13 cellular contexts compared by ENCODE assay signal in the genomic region with DNA sequence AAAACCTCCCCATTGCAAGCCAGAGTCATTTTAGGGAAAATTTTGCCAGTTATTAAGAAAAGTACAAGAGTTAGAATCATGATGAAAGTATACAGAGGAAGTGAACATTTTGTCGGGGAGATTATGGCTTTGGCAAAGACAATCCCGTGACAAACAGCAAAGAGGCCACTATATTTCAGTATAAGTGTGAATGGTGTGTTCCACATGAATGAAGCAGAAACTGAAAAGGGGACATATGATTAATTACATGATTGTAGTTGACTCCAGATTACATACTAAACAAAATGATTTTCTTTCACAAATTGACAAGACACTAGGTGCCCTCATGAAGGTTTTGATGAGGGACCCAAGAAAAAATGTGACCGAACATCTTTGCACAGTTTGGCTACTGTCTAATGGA. TPM values are rescaled to one million over a fixed set of nuclear protein-coding genes. Genes with fewer than 3 reads are reported as not detected.
A peak's percentile ranks its signal among the peaks of the same experiment; 100 is the strongest.
DNase-seq lines count a peak whose midpoint lies in the region; ATAC-seq and TF ChIP-seq lines count a peak whose summit lies in the region.
"Had no signal": no experiment of that assay in that cellular context is flagged by ENCODE, and none has a peak within 500 bp of the region (broad histone marks: within the 10 kb centered on the region; RNA-seq: fewer than 3 reads in every experiment).

No MANE protein-coding gene starts in this region.

- no peak for TF ChIP-seq CTCF in gastrocnemius medialis (IDR thresholded peaks at IDR 0.05 in 4 of 5, conservative IDR thresholded peaks at IDR 0.05 in 1 of 5)

- peak; percentile 62 for ATAC-seq in activated CD4-positive, alpha-beta T cell treated with anti-CD3 and anti-CD28 coated beads for 36 hours
- ATAC-seq in GM21423 (IDR thresholded peaks at IDR 0.05; ENCODE audit: unreplicated experiment) (peak; percentile 57), HG03095 (IDR thresholded peaks at IDR 0.05; ENCODE audit: unreplicated experiment) (peak; percentile 63), GM19324 (IDR thresholded peaks at IDR 0.05; ENCODE audit: low FRiP score, unreplicated experiment) (no peak), gastrocnemius medialis (no peak)
- no peak for ATAC-seq in effector memory CD8-positive, alpha-beta T cell (replicated peaks)
- ATAC-seq: left lung, psoas muscle had no signal

- DNase-seq in activated CD4-positive, alpha-beta T cell treated with anti-CD3 and anti-CD28 coated beads for 36 hours = no peak
- no peak for DNase-seq in activated CD4-positive, alpha-beta T cell treated with anti-CD3 and anti-CD28 coated beads, Interleukin-2, amount 50 U/mL, for 1 hour
- no peak for DNase-seq in effector memory CD8-positive, alpha-beta T cell
- DNase-seq in stimulated activated CD8-positive, alpha-beta memory T cell treated with anti-CD3 and anti-CD28 coated beads, Interleukin-4, amount 100 ng/mL, for 48 hours = no peak
- no peak for DNase-seq in gastrocnemius medialis
- DNase-seq: left lung, NCI-H526 treated with DMSO at 0.1 percent for 48 hours, psoas muscle had no signal

- no peaks in the 10 kb centered on the region for H3K27me3 ChIP-seq in gastrocnemius medialis
- H3K27me3 ChIP-seq: left lung had no signal

- no peak overlapping the region for H3K4me3 Mint-ChIP-seq in activated CD4-positive, alpha-beta T cell treated with anti-CD3 and anti-CD28 coated beads for 36 hours
- no peak overlapping the region for H3K4me3 Mint-ChIP-seq in effector memory CD8-positive, alpha-beta T cell

- intact Hi-C loops in activated CD4-positive, alpha-beta T cell treated with anti-CD3 and anti-CD28 coated beads for 36 hours (cut with DNase I, micrococcal nuclease) = loop anchor here (1.0 to 10.0 kb wide), 4 partner anchors 13 to 395 kb away; partner anchors contain the start of gene SP100 (in 1 of the 2)
- intact Hi-C loops in gastrocnemius medialis (cut with DNase I; ENCODE audit: low total_unique reads) = no loop called here

- peaks cover 66% of the 10 kb centered on the region for H3K36me3 Mint-ChIP-seq in activated CD4-positive, alpha-beta T cell treated with anti-CD3 and anti-CD28 coated beads for 36 hours (ENCODE audit: low read depth)
- H3K36me3 Mint-ChIP-seq in effector memory CD8-positive, alpha-beta T cell (ENCODE audit: insufficient read depth) = peaks cover 34% of the 10 kb centered on the region

- no peak overlapping the region for H3K27ac ChIP-seq in gastrocnemius medialis
- H3K27ac ChIP-seq: left lung, psoas muscle had no signal

- H3K9me3 Mint-ChIP-seq in activated CD4-positive, alpha-beta T cell treated with anti-CD3 and anti-CD28 coated beads for 36 hours (ENCODE audit: low read depth) = peaks cover 3% of the 10 kb centered on the region
- peaks cover 0 to 9% of the 10 kb centered on the region in 2 donors for H3K9me3 Mint-ChIP-seq in effector memory CD8-positive, alpha-beta T cell

- in situ Hi-C loops in gastrocnemius medialis (cut with MboI; ENCODE audit: low sequenced_read_pairs in 4 of 4) = no loop called here

- CTCF ChIA-PET in activated CD4-positive, alpha-beta T cell treated with anti-CD3 and anti-CD28 coated beads for 36 hours (lab: Charles Lee) = interaction anchor here (1.4 kb wide), 1 partner anchor 14 kb away, joined by 3 read pairs; no protein-coding TSS in a partner anchor

- POLR2A ChIA-PET in activated CD4-positive, alpha-beta T cell treated with anti-CD3 and anti-CD28 coated beads for 36 hours (lab: Charles Lee) = no interaction called here

- H3K9me3 ChIP-seq in gastrocnemius medialis = no peaks in the 10 kb centered on the region
- H3K9me3 ChIP-seq: psoas muscle had no signal

- H3K4me1 ChIP-seq in gastrocnemius medialis = no peaks in the 10 kb centered on the region
- H3K4me1 ChIP-seq: left lung, psoas muscle had no signal

- peak overlapping the region; percentile 62 for H3K27ac Mint-ChIP-seq in activated CD4-positive, alpha-beta T cell treated with anti-CD3 and anti-CD28 coated beads for 36 hours
- peak overlapping the region; percentile 55 to 57 for H3K27ac Mint-ChIP-seq in effector memory CD8-positive, alpha-beta T cell

- no peak for TF ChIP-seq POLR2A in gastrocnemius medialis (IDR thresholded peaks at IDR 0.05)

- H3K4me3 ChIP-seq in gastrocnemius medialis = no peak overlapping the region
- H3K4me3 ChIP-seq: left lung, psoas muscle had no signal

- H3K36me3 ChIP-seq in gastrocnemius medialis = no peaks in the 10 kb centered on the region
- H3K36me3 ChIP-seq: left lung had no signal

- peaks cover 52% of the 10 kb centered on the region for H3K4me1 Mint-ChIP-seq in activated CD4-positive, alpha-beta T cell treated with anti-CD3 and anti-CD28 coated beads for 36 hours
- H3K4me1 Mint-ChIP-seq in effector memory CD8-positive, alpha-beta T cell (ENCODE audit: low read depth in 2 of 2) = peaks cover 23 to 37% of the 10 kb centered on the region in 2 donors

- H3K27me3 Mint-ChIP-seq in activated CD4-positive, alpha-beta T cell treated with anti-CD3 and anti-CD28 coated beads for 36 hours = no peaks in the 10 kb centered on the region
- no peaks in the 10 kb centered on the region for H3K27me3 Mint-ChIP-seq in effector memory CD8-positive, alpha-beta T cell

RNA-seq across cellular contexts. Expression of gene SP140, which starts 42.0 kb away (rescaled TPM):
- total RNA-seq in activated CD4-positive, alpha-beta T cell treated with anti-CD3 and anti-CD28 coated beads for 36 hours = 10 to 100 TPM; 71.3 to 84.2 TPM
- total RNA-seq in gastrocnemius medialis = under 1 TPM in 1 of 4 donors, not detected in 3; 0.46 TPM
- total RNA-seq: bronchial epithelial cell, MCF 10A had no signal

RNA-seq across cellular contexts. Expression of gene SP110, which starts 47.8 kb away (rescaled TPM):
- 100 to 1,000 TPM in 1 of 2 experiments, 10 to 100 TPM in 1; 96.2 to 111 TPM for total RNA-seq in activated CD4-positive, alpha-beta T cell treated with anti-CD3 and anti-CD28 coated beads for 36 hours
- 1 to 10 TPM; 3.0 to 7.0 (median 6.5) TPM for total RNA-seq in gastrocnemius medialis

RNA-seq across cellular contexts. Expression of gene SP140L, which starts 59.4 kb away (rescaled TPM):
- total RNA-seq in activated CD4-positive, alpha-beta T cell treated with anti-CD3 and anti-CD28 coated beads for 36 hours = 10 to 100 TPM; 40.1 to 43.4 TPM
- total RNA-seq in gastrocnemius medialis = 10 to 100 TPM in 1 of 4 donors, 1 to 10 TPM in 3; 2.2 to 13.5 (median 3.8) TPM

Comparison
In these comparisons a context has a peak if more than half of its experiments do, and no peak if none do; other contexts are left out.
1. ATAC-seq: peak in activated CD4-positive, alpha-beta T cell treated with anti-CD3 and anti-CD28 coated beads for 36 hours (single experiment), GM21423 (single experiment) and HG03095 (single experiment); none in effector memory CD8-positive, alpha-beta T cell (single experiment), GM19324 (single experiment) and gastrocnemius medialis (0 of 2).
2. RNA of gene SP140, which starts 42.0 kb away (total RNA-seq): 71.3 to 84.2 TPM in activated CD4-positive, alpha-beta T cell treated with anti-CD3 and anti-CD28 coated beads for 36 hours; 0.46 TPM in gastrocnemius medialis; every median in the first group is over 10 times any median in the second.
3. RNA of gene SP110, which starts 47.8 kb away (total RNA-seq): 96.2 to 111 TPM in activated CD4-positive, alpha-beta T cell treated with anti-CD3 and anti-CD28 coated beads for 36 hours; 3.0 to 7.0 TPM in gastrocnemius medialis; every median in the first group is over 10 times any median in the second.